18 cellular contexts compared by ENCODE assay signal in genomic region chr6:126444874-126445273, GRCh38.
DNase-seq lines count a peak whose midpoint lies in the region; ATAC-seq, FAIRE-seq and TF ChIP-seq lines count a peak whose summit lies in the region.
"Had no signal": no experiment of that assay in that cellular context is flagged by ENCODE, and none has a peak within 500 bp of the region (broad histone marks: within the 10 kb centered on the region; RNA-seq: fewer than 3 reads in every experiment).

No MANE protein-coding gene starts in this region.

- H3K27me3 Mint-ChIP-seq in WTC11 (ENCODE audit: low read depth) = no peaks in the 10 kb centered on the region

- H3K36me3 Mint-ChIP-seq in stimulated activated effector memory CD8-positive, alpha-beta T cell treated with anti-CD3 and anti-CD28 coated beads, Interleukin-12 subunit alpha, Interleukin-12 subunit beta, amount 100 ng/mL, for 72 hours = no peaks in the 10 kb centered on the region
- H3K36me3 Mint-ChIP-seq in WTC11 = no peaks in the 10 kb centered on the region
- H3K36me3 Mint-ChIP-seq: CD8-positive, alpha-beta T cell had no signal

- no peak for ATAC-seq in stimulated activated effector memory CD8-positive, alpha-beta T cell treated with anti-CD3 and anti-CD28 coated beads, Interleukin-12 subunit alpha, Interleukin-12 subunit beta, amount 100 ng/mL, for 72 hours
- no peak for ATAC-seq in WTC11
- ATAC-seq: body of pancreas; CD8-positive, alpha-beta T cell; K562; left lobe of liver had no signal

- FAIRE-seq in small intestine (lab: Jason Lieb, UNC) = no peak
- FAIRE-seq: K562 had no signal

- no peaks in the 10 kb centered on the region for H3K27me3 ChIP-seq in small intestine (ENCODE audit: control insufficient read depth in 2 of 2, insufficient read depth in 2 of 2, low read length in 2 of 2)
- H3K27me3 ChIP-seq: body of pancreas, stomach had no signal

- peaks cover 7% of the 10 kb centered on the region for H3K4me1 ChIP-seq in mesodermal cell (ENCODE audit: control insufficient read depth, insufficient read depth, low read length, poor library complexity, severe bottlenecking)
- H3K4me1 ChIP-seq in small intestine (ENCODE audit: control insufficient read depth in 2 of 2, insufficient read depth in 1 of 2, low read depth in 1 of 2, low read length in 1 of 2) = no peaks in the 10 kb centered on the region
- H3K4me1 ChIP-seq: body of pancreas, parathyroid adenoma, stomach had no signal

- peak; percentile 7 for DNase-seq in AG08396 (ENCODE audit: low spot score)
- peak; percentile 20 for DNase-seq in NCI-H226
- DNase-seq in fibroblast of gingiva (ENCODE audit: low read depth) = peak; percentile 20
- DNase-seq in SIG-M5 treated with dmso at 0.1 percent for 504 hours (lab: John Stamatoyannopoulos, UW; ENCODE audit: unreplicated experiment) = no peak
- DNase-seq in stimulated activated effector memory CD8-positive, alpha-beta T cell treated with anti-CD3 and anti-CD28 coated beads, Interleukin-12 subunit alpha, Interleukin-12 subunit beta, amount 100 ng/mL, for 72 hours (ENCODE audit: low spot score in 2 of 2) = no peak
- no peak for DNase-seq in small intestine
- DNase-seq in WTC11 (ENCODE audit: low spot score) = no peak
- DNase-seq: activated CD4-positive, CD25-positive, alpha-beta regulatory T cell; activated effector memory CD4-positive, alpha-beta T cell treated with Interleukin-2 at 50 U/mL for 16 hours; body of pancreas; CD8-positive, alpha-beta T cell; NCI-H1105 treated with DMSO at 0.1 percent for 48 hours; NCI-H2171 treated with DMSO at 0.1 percent for 48 hours; stomach had no signal

- no peak overlapping the region for H3K27ac Mint-ChIP-seq in stimulated activated effector memory CD8-positive, alpha-beta T cell treated with anti-CD3 and anti-CD28 coated beads, Interleukin-12 subunit alpha, Interleukin-12 subunit beta, amount 100 ng/mL, for 72 hours
- H3K27ac Mint-ChIP-seq in WTC11 = no peak overlapping the region
- H3K27ac Mint-ChIP-seq: CD8-positive, alpha-beta T cell had no signal

- H3K4me3 Mint-ChIP-seq in stimulated activated effector memory CD8-positive, alpha-beta T cell treated with anti-CD3 and anti-CD28 coated beads, Interleukin-12 subunit alpha, Interleukin-12 subunit beta, amount 100 ng/mL, for 72 hours = no peak overlapping the region
- H3K4me3 Mint-ChIP-seq in WTC11 = no peak overlapping the region
- H3K4me3 Mint-ChIP-seq: CD8-positive, alpha-beta T cell had no signal

- TF ChIP-seq CTCF in WTC11 (IDR thresholded peaks at IDR 0.05) = no peak

- no peaks in the 10 kb centered on the region for H3K9me3 ChIP-seq in mesodermal cell (ENCODE audit: control insufficient read depth, low read length)
- no peaks in the 10 kb centered on the region for H3K9me3 ChIP-seq in small intestine (ENCODE audit: control insufficient read depth, low read depth)
- H3K9me3 ChIP-seq: stomach had no signal

- CTCF ChIA-PET in WTC11 (lab: Charles Lee) = interaction anchor here (1.2 kb wide), 1 partner anchor 183 kb away, joined by 4 read pairs; no protein-coding TSS in a partner anchor

- POLR2A ChIA-PET in WTC11 (lab: Charles Lee) = no interaction called here

- H3K36me3 ChIP-seq in mesodermal cell (ENCODE audit: control insufficient read depth, insufficient read depth, low read length) (no peaks in the 10 kb centered on the region), small intestine (ENCODE audit: control insufficient read depth in 2 of 2, insufficient read depth in 2 of 2, low read length in 2 of 2) (no peaks in the 10 kb centered on the region)
- H3K36me3 ChIP-seq: stomach had no signal

- H3K9me3 Mint-ChIP-seq in stimulated activated effector memory CD8-positive, alpha-beta T cell treated with anti-CD3 and anti-CD28 coated beads, Interleukin-12 subunit alpha, Interleukin-12 subunit beta, amount 100 ng/mL, for 72 hours = no peaks in the 10 kb centered on the region
- H3K9me3 Mint-ChIP-seq in WTC11 = peaks cover 12% of the 10 kb centered on the region
- H3K9me3 Mint-ChIP-seq: CD8-positive, alpha-beta T cell had no signal

- no peaks in the 10 kb centered on the region for H3K4me1 Mint-ChIP-seq in stimulated activated effector memory CD8-positive, alpha-beta T cell treated with anti-CD3 and anti-CD28 coated beads, Interleukin-12 subunit alpha, Interleukin-12 subunit beta, amount 100 ng/mL, for 72 hours
- H3K4me1 Mint-ChIP-seq in WTC11 = peaks cover 9% of the 10 kb centered on the region

- H3K4me3 ChIP-seq in mesodermal cell (ENCODE audit: extremely low read depth, insufficient read depth, low read length, poor library complexity, severe bottlenecking) = no peak overlapping the region
- no peak overlapping the region for H3K4me3 ChIP-seq in small intestine (ENCODE audit: low read depth in 1 of 2, low read length in 2 of 2)
- H3K4me3 ChIP-seq: body of pancreas, K562, stomach had no signal

- H3K27ac ChIP-seq in mesodermal cell (ENCODE audit: low read depth, low read length, severe bottlenecking) (peak overlapping the region; percentile 13), small intestine (ENCODE audit: low read depth in 1 of 2, low read length in 1 of 2) (no peak overlapping the region)
- H3K27ac ChIP-seq: body of pancreas, parathyroid adenoma, stomach had no signal

TF ChIP-seq in WTC11, 78 proteins besides CTCF, POLR2A, EP300 and RAD21:
- TF ChIP-seq TEAD1 (CRISPR knock-in tag; IDR thresholded peaks at IDR 0.05) (no peak), KAT7 (CRISPR knock-in tag; IDR thresholded peaks at IDR 0.05; ENCODE audit: borderline replicate concordance) (no peak), ZNF317 (CRISPR knock-in tag; IDR thresholded peaks at IDR 0.05; ENCODE audit: borderline replicate concordance, low read depth) (no peak), ESRRA (CRISPR knock-in tag; IDR thresholded peaks at IDR 0.05; ENCODE audit: borderline replicate concordance) (no peak), NR1H2 (CRISPR knock-in tag; IDR thresholded peaks at IDR 0.05) (no peak), CREM (CRISPR knock-in tag; IDR thresholded peaks at IDR 0.05) (no peak)
- TF ChIP-seq, protein P1, sequence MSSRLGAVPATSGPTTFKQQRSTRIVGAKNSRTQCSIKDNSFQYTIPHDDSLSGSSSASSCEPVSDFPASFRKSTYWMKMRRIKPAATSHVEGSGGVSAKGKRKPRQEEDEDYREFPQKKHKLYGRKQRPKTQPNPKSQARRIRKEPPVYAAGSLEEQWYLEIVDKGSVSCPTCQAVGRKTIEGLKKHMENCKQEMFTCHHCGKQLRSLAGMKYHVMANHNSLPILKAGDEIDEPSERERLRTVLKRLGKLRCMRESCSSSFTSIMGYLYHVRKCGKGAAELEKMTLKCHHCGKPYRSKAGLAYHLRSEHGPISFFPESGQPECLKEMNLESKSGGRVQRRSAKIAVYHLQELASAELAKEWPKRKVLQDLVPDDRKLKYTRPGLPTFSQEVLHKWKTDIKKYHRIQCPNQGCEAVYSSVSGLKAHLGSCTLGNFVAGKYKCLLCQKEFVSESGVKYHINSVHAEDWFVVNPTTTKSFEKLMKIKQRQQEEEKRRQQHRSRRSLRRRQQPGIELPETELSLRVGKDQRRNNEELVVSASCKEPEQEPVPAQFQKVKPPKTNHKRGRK (CRISPR knock-in tag; IDR thresholded peaks at IDR 0.05; ENCODE audit: borderline replicate concordance) = no peak

Comparison
In these comparisons a context has a peak if more than half of its experiments do, and no peak if none do; other contexts are left out.
1. DNase-seq: peak in AG08396 (single experiment), NCI-H226 (single experiment) and fibroblast of gingiva (single experiment); none in SIG-M5 treated with dmso at 0.1 percent for 504 hours (single experiment), stimulated activated effector memory CD8-positive, alpha-beta T cell treated with anti-CD3 and anti-CD28 coated beads, Interleukin-12 subunit alpha, Interleukin-12 subunit beta, amount 100 ng/mL, for 72 hours (0 of 2), small intestine (single experiment) and WTC11 (single experiment).